Comparison of ENCODE assay signal across 9 cellular contexts in the genomic region with DNA sequence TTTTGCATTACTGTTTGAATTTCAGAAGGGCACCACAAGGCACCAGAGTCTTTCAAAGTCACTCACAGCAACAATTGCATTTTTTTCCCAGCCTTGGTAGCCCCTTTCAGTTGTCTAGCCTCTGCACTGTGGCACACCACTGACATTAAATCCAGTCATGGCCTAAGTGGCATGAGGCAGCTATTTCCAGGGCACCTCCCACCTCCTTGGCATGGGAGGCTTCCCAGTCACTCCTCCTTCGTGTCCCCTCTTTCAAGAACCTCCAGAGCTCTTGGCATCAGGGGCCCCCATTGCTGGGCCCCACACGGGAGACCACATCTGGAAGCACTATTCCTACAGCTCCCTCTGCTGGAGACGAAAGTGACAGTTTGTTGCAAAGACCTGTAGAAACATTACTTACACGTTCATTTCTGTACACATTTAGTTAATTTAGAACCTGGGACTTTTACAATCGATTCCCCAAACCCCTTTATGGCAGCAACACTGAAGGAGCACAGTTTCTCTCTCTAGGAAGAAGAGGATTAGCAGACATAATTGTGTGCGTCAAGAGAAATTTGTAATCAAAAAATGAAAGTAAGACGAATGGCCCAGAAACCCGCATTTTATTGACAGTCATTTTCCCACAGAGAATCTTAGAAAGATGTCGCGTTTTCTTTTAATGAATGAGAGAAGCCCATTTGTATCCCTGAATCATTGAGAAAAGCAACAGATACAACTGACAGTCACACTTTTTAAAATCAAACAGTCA. TPM values are rescaled to one million over a fixed set of nuclear protein-coding genes. Genes with fewer than 3 reads are reported as not detected.
A peak's percentile ranks its signal among the peaks of the same experiment; 100 is the strongest.
DNase-seq lines count a peak whose midpoint lies in the region; ATAC-seq and TF ChIP-seq lines count a peak whose summit lies in the region.
"Had no signal": no experiment of that assay in that cellular context is flagged by ENCODE, and none has a peak within 500 bp of the region (broad histone marks: within the 10 kb centered on the region; RNA-seq: fewer than 3 reads in every experiment).

No MANE protein-coding gene starts in this region.

- peak; percentile 33 for DNase-seq in stimulated activated CD4-positive, alpha-beta T cell treated with anti-CD3 and anti-CD28 coated beads, Interleukin-15, amount 100 ng/mL, for 24 hours
- DNase-seq in stimulated activated CD4-positive, alpha-beta T cell treated with anti-CD3 and anti-CD28 coated beads, Interleukin-12 subunit alpha, Interleukin-12 subunit beta, amount 100 ng/mL, for 4 hours, result no peak
- DNase-seq in OCI-LY7 (ENCODE audit: low spot score) (peak; percentile 54), transverse colon (no peak)
- DNase-seq in effector memory CD8-positive, alpha-beta T cell, result no peak
- DNase-seq in activated CD8-positive, alpha-beta memory T cell treated with anti-CD3 and anti-CD28 coated beads, Interleukin-2, amount 50 U/mL, for 48 hours, result no peak
- DNase-seq: activated naive CD8-positive, alpha-beta T cell treated with anti-CD3 and anti-CD28 coated beads, Interleukin-2, amount 10 ng/mL, durations not matched to agents 7 days and 5 days had no signal

- H3K9me2 ChIP-seq in OCI-LY7 (ENCODE audit: insufficient read depth, low read length), result no peaks in the 10 kb centered on the region

- peaks cover 34% of the 10 kb centered on the region for H3K79me2 ChIP-seq in OCI-LY7 (ENCODE audit: insufficient read depth, low read depth, low read length)

- H4K20me1 ChIP-seq in OCI-LY7 (ENCODE audit: insufficient read depth, low read length), result peaks cover 4% of the 10 kb centered on the region; the same call in 1 of the 2 replicates

- intact Hi-C loops in OCI-LY7 (cut with micrococcal nuclease; ENCODE audit: unreplicated experiment), result no loop called here
- intact Hi-C loops in transverse colon (cut with DNase I; ENCODE audit: low total_unique reads), result no loop called here

- H3K27ac Mint-ChIP-seq in effector memory CD8-positive, alpha-beta T cell, result no peak overlapping the region
- H3K27ac Mint-ChIP-seq: activated naive CD8-positive, alpha-beta T cell treated with anti-CD3 and anti-CD28 coated beads, Interleukin-2, amount 10 ng/mL, durations not matched to agents 7 days and 5 days had no signal

- H3K27me3 ChIP-seq in transverse colon, result peaks cover 15% of the 10 kb centered on the region

- TF ChIP-seq POLR2A in transverse colon (IDR thresholded peaks at IDR 0.05), result no peak

- H3K4me2 ChIP-seq in OCI-LY7 (ENCODE audit: low read length), result no peak overlapping the region

- H3K36me3 ChIP-seq in OCI-LY7 (ENCODE audit: insufficient read depth, low read length) (peaks cover 64% of the 10 kb centered on the region), transverse colon (peaks cover 0 to 30% (median 11%) of the 10 kb centered on the region in 4 donors)

- ATAC-seq in esophagus mucosa, result peak; percentile 17
- ATAC-seq in effector memory CD8-positive, alpha-beta T cell (replicated peaks), result no peak
- no peak for ATAC-seq in GM18498 (IDR thresholded peaks at IDR 0.05; ENCODE audit: unreplicated experiment)

- H3K4me1 Mint-ChIP-seq in effector memory CD8-positive, alpha-beta T cell (ENCODE audit: low read depth in 2 of 2), result peaks cover 16 to 26% of the 10 kb centered on the region in 2 donors

- H3K27ac ChIP-seq in OCI-LY7 (ENCODE audit: low read depth, low read length, poor library complexity, severe bottlenecking) (no peak overlapping the region), transverse colon (no peak overlapping the region)

- peaks cover 52% of the 10 kb centered on the region for H3K36me3 Mint-ChIP-seq in effector memory CD8-positive, alpha-beta T cell (ENCODE audit: insufficient read depth)

- no peak for TF ChIP-seq EP300 in transverse colon (IDR thresholded peaks at IDR 0.05; ENCODE audit: low read depth)

- in situ Hi-C loops in transverse colon (cut with MboI; ENCODE audit: low pct_ligation_motif_present in 1 of 4, low pct_unique_long_range_greater_than_20kb in 1 of 4, low sequenced_read_pairs in 3 of 4), result no loop called here

- H3K4me1 ChIP-seq in OCI-LY7 (ENCODE audit: insufficient read depth, low read length, poor library complexity, severe bottlenecking) (no peaks in the 10 kb centered on the region), transverse colon (peaks cover 0 to 7% (median 3%) of the 10 kb centered on the region in 4 donors)

- H3K9me3 ChIP-seq in OCI-LY7 (ENCODE audit: low read length) (no peaks in the 10 kb centered on the region), transverse colon (no peaks in the 10 kb centered on the region)

- CTCF ChIA-PET in OCI-LY7 (lab: Charles Lee; ENCODE audit: unreplicated experiment), result interaction anchor here (0.9 kb wide), 1 partner anchor 13 kb away, joined by 3 read pairs; no protein-coding TSS in a partner anchor

- POLR2A ChIA-PET in OCI-LY7 (lab: Charles Lee), result no interaction called here

- peak; percentile 82 for TF ChIP-seq CTCF in OCI-LY7 (conservative IDR thresholded peaks at IDR 0.05; ENCODE audit: low read length)
- TF ChIP-seq CTCF in transverse colon (IDR thresholded peaks at IDR 0.05), result peak; percentile 13 to 40 (median 24)

- H3K27me3 Mint-ChIP-seq in effector memory CD8-positive, alpha-beta T cell, result peaks cover 11 to 12% of the 10 kb centered on the region in 2 donors

- no TSS peak for BruUV-seq in OCI-LY7 (replicated peaks; lab: Mats Ljungman, UMichigan)

- H3K9me3 Mint-ChIP-seq in effector memory CD8-positive, alpha-beta T cell, result no peaks in the 10 kb centered on the region
- H3K9me3 Mint-ChIP-seq: activated naive CD8-positive, alpha-beta T cell treated with anti-CD3 and anti-CD28 coated beads, Interleukin-2, amount 10 ng/mL, durations not matched to agents 7 days and 5 days had no signal

- no peak overlapping the region for H2AFZ ChIP-seq in OCI-LY7 (ENCODE audit: low read length)

- H3K4me3 Mint-ChIP-seq in effector memory CD8-positive, alpha-beta T cell, result no peak overlapping the region
- H3K4me3 Mint-ChIP-seq: activated naive CD8-positive, alpha-beta T cell treated with anti-CD3 and anti-CD28 coated beads, Interleukin-2, amount 10 ng/mL, durations not matched to agents 7 days and 5 days had no signal

- H3K4me3 ChIP-seq in OCI-LY7 (ENCODE audit: low read depth, low read length, poor library complexity, severe bottlenecking) (no peak overlapping the region), transverse colon (no peak overlapping the region)

- 64 to 81% methylated on average over 6 to 10 of the region's 10 CpGs for WGBS in transverse colon (ENCODE audit: low coverage in 1 of 2), 2 donors

RNA-seq across cellular contexts. Expression of a gene that starts 5.7 kb away (rescaled TPM):
- total RNA-seq in OCI-LY7 (2014; rRNA removed; shearing (Covaris generic)), result 0.19 and 0.93 TPM in 2 replicates
- total RNA-seq in OCI-LY7 (2022) (0.38 and 0.55 TPM in 2 replicates), esophagus mucosa (0.04 TPM), transverse colon (1 to 10 TPM in 2 of 4 donors, under 1 TPM in 2; 0.14 to 1.6 (median 1.2) TPM)

RNA-seq across cellular contexts. Expression of a gene that starts 13.6 kb away (rescaled TPM):
- 249 and 330 TPM in 2 replicates for total RNA-seq in OCI-LY7 (2014; rRNA removed; shearing (Covaris generic))
- total RNA-seq in OCI-LY7 (2022) (589 and 605 TPM in 2 replicates), esophagus mucosa (439 TPM), transverse colon (100 to 1,000 TPM in 3 of 4 donors, 10 to 100 TPM in 1; 56.5 to 170 (median 106) TPM)

RNA-seq across cellular contexts. Expression of a gene that starts 20.1 kb away (rescaled TPM):
- not detected in 2 replicates for total RNA-seq in OCI-LY7 (2014; rRNA removed; shearing (Covaris generic))
- total RNA-seq in OCI-LY7 (2022) (not detected in 2 replicates), esophagus mucosa (10.8 TPM), transverse colon (1,000 to 10,000 TPM in 1 of 4 donors, 100 to 1,000 TPM in 2, 10 to 100 TPM in 1; 82.6 to 1,341 (median 190) TPM)

RNA-seq across cellular contexts. Expression of a gene that starts 50.0 kb away (rescaled TPM):
- 54.0 and 57.0 TPM in 2 replicates for total RNA-seq in OCI-LY7 (2014; rRNA removed; shearing (Covaris generic))
- total RNA-seq in OCI-LY7 (2022), result 42.2 and 48.0 TPM in 2 replicates
- 40.3 TPM for total RNA-seq in esophagus mucosa
- total RNA-seq in transverse colon, result 10 to 100 TPM; 21.3 to 84.1 (median 61.8) TPM

RNA-seq across cellular contexts. Expression of a gene that starts 58.2 kb away (rescaled TPM):
- total RNA-seq in OCI-LY7 (2014; rRNA removed; shearing (Covaris generic)), result not detected in 2 replicates
- total RNA-seq in OCI-LY7 (2022) (not detected in 2 replicates), esophagus mucosa (not detected), transverse colon (not detected)
- total RNA-seq: activated naive CD8-positive, alpha-beta T cell treated with anti-CD3 and anti-CD28 coated beads, Interleukin-2, amount 10 ng/mL, durations not matched to agents 7 days and 5 days had no signal

Comparison
In these comparisons a context has a peak if more than half of its experiments do, and no peak if none do; other contexts are left out.
1. DNase-seq: peak in stimulated activated CD4-positive, alpha-beta T cell treated with anti-CD3 and anti-CD28 coated beads, Interleukin-15, amount 100 ng/mL, for 24 hours (single experiment) and OCI-LY7 (single experiment); none in stimulated activated CD4-positive, alpha-beta T cell treated with anti-CD3 and anti-CD28 coated beads, Interleukin-12 subunit alpha, Interleukin-12 subunit beta, amount 100 ng/mL, for 4 hours (single experiment), transverse colon (single experiment), effector memory CD8-positive, alpha-beta T cell (0 of 3) and activated CD8-positive, alpha-beta memory T cell treated with anti-CD3 and anti-CD28 coated beads, Interleukin-2, amount 50 U/mL, for 48 hours (single experiment).
2. RNA of a gene that starts 20.1 kb away (total RNA-seq): 82.6 to 1,341 TPM in transverse colon and 10.8 TPM in esophagus mucosa (single experiment); not detected in OCI-LY7; every median in the first group is over 10 times any median in the second.